ENCODE assay signal across 16 cellular contexts in genomic region chr3:72153477-72154314, GRCh38.
DNase-seq lines count a peak whose midpoint lies in the region; ATAC-seq and TF ChIP-seq lines count a peak whose summit lies in the region.
"Had no signal": no experiment of that assay in that cellular context is flagged by ENCODE, and none has a peak within 500 bp of the region (broad histone marks: within the 10 kb centered on the region; RNA-seq: fewer than 3 reads in every experiment).

No MANE protein-coding gene starts in this region.

- TF ChIP-seq CTCF in SK-N-SH (IDR thresholded peaks at IDR 0.05) (no peak), esophagus squamous epithelium (IDR thresholded peaks at IDR 0.05) (no peak), nephron (IDR thresholded peaks at IDR 0.05; ENCODE audit: unreplicated experiment in 3 of 3) (no peak), transverse colon (IDR thresholded peaks at IDR 0.05) (no peak)

- H3F3A ChIP-seq in SK-N-SH (replicated peaks; ENCODE audit: insufficient read depth) = peaks cover 4% of the 10 kb centered on the region

- H3K27me3 ChIP-seq in SK-N-SH (ENCODE audit: insufficient read depth) (no peaks in the 10 kb centered on the region), esophagus squamous epithelium (no peaks in the 10 kb centered on the region), transverse colon (no peaks in the 10 kb centered on the region)

- H3K4me1 ChIP-seq in SK-N-SH (ENCODE audit: control insufficient read depth in 1 of 2, insufficient read depth in 2 of 2, low read depth in 1 of 2, low read length in 1 of 2) = peaks cover 0 to 38% of the 10 kb centered on the region in 2 experiments; a peak in 2 of 4 replicates
- peaks cover 0 to 37% (median 21%) of the 10 kb centered on the region in 3 donors for H3K4me1 ChIP-seq in esophagus squamous epithelium
- H3K4me1 ChIP-seq in transverse colon = peaks cover 18 to 51% (median 44%) of the 10 kb centered on the region in 4 donors
- H3K4me1 ChIP-seq: foreskin keratinocyte had no signal

- peaks cover 54% of the 10 kb centered on the region for H3K4me1 Mint-ChIP-seq in nephron

- peak overlapping the region; percentile 79 for H3K4me2 ChIP-seq in SK-N-SH

- no peaks in the 10 kb centered on the region for H3K9me3 Mint-ChIP-seq in nephron
- H3K9me3 Mint-ChIP-seq: activated T-cell treated with anti-CD3 and anti-CD28 coated beads, Interleukin-2, amount 50 U/mL, for 4 hours; stimulated activated effector memory CD8-positive, alpha-beta T cell treated with anti-CD3 and anti-CD28 coated beads, Interleukin-12 subunit alpha, Interleukin-12 subunit beta, amount 100 ng/mL, for 72 hours had no signal

- no peak for DNase-seq in SK-N-SH
- DNase-seq in esophagus squamous epithelium (lab: John Stamatoyannopoulos, UW) = no peak
- DNase-seq in transverse colon = no peak
- DNase-seq in iPS-NIHi11 (ENCODE audit: low spot score) = no peak
- no peak for DNase-seq in HPDE6-E6E7 (ENCODE audit: extremely low spot score)
- DNase-seq: activated CD4-positive, alpha-beta T cell treated with anti-CD3 and anti-CD28 coated beads for 36 hours; activated T-cell treated with anti-CD3 and anti-CD28 coated beads, Interleukin-2, amount 50 U/mL, for 4 hours; GDM1; NCI-H1436; stimulated activated CD4-positive, alpha-beta T cell treated with anti-CD3 and anti-CD28 coated beads, Interleukin-4, amount 100 ng/mL, for 4 hours had no signal

- in situ Hi-C loops in transverse colon (cut with MboI; ENCODE audit: low pct_ligation_motif_present in 1 of 4, low pct_unique_long_range_greater_than_20kb in 1 of 4, low sequenced_read_pairs in 3 of 4) = no loop called here

- TF ChIP-seq EP300 in SK-N-SH (IDR thresholded peaks at IDR 0.05; ENCODE audit: borderline replicate concordance in 1 of 2, low read depth in 1 of 2, low read length in 1 of 2) (no peak), transverse colon (IDR thresholded peaks at IDR 0.05; ENCODE audit: low read depth) (no peak)

- no peak overlapping the region for H3K9ac ChIP-seq in SK-N-SH

- H3K4me3 Mint-ChIP-seq in nephron = no peak overlapping the region
- H3K4me3 Mint-ChIP-seq: activated CD4-positive, alpha-beta T cell treated with anti-CD3 and anti-CD28 coated beads for 36 hours; activated T-cell treated with anti-CD3 and anti-CD28 coated beads, Interleukin-2, amount 50 U/mL, for 4 hours; stimulated activated effector memory CD8-positive, alpha-beta T cell treated with anti-CD3 and anti-CD28 coated beads, Interleukin-12 subunit alpha, Interleukin-12 subunit beta, amount 100 ng/mL, for 72 hours had no signal

- H3K79me2 ChIP-seq in SK-N-SH (ENCODE audit: insufficient read depth) = no peaks in the 10 kb centered on the region

- intact Hi-C loops in esophagus squamous epithelium (cut with DNase I) = no loop called here
- intact Hi-C loops in transverse colon (cut with DNase I; ENCODE audit: low total_unique reads) = no loop called here

- CTCF ChIA-PET in SK-N-SH (lab: Yijun Ruan, JAX) = interaction anchor here (0.9 kb wide), 1 partner anchor 198 kb away, joined by 3 read pairs; no protein-coding TSS in a partner anchor

- H2AFZ ChIP-seq in SK-N-SH (ENCODE audit: low read depth) = peak overlapping the region; percentile 88; the same call in 1 of the 2 replicates

- H3K27ac Mint-ChIP-seq in nephron = peak overlapping the region; percentile 94 to 96 (median 95)
- H3K27ac Mint-ChIP-seq: activated CD4-positive, alpha-beta T cell treated with anti-CD3 and anti-CD28 coated beads for 36 hours; stimulated activated effector memory CD8-positive, alpha-beta T cell treated with anti-CD3 and anti-CD28 coated beads, Interleukin-12 subunit alpha, Interleukin-12 subunit beta, amount 100 ng/mL, for 72 hours had no signal

- peaks cover 3% of the 10 kb centered on the region for H3K27me3 Mint-ChIP-seq in nephron (ENCODE audit: low read depth)

- no peaks in the 10 kb centered on the region for H3K36me3 ChIP-seq in SK-N-SH (replicated peaks in 1 of 2; ENCODE audit: control insufficient read depth in 1 of 2, insufficient read depth in 2 of 2, low read length in 1 of 2)
- no peaks in the 10 kb centered on the region for H3K36me3 ChIP-seq in esophagus squamous epithelium
- no peaks in the 10 kb centered on the region for H3K36me3 ChIP-seq in transverse colon

- POLR2A ChIA-PET in SK-N-SH (lab: Yijun Ruan, JAX) = interaction anchor here (1.2 kb wide), 1 partner anchor 150 kb away, joined by 4 read pairs; no protein-coding TSS in a partner anchor

- H3K4me3 ChIP-seq in SK-N-SH (ENCODE audit: low read depth in 2 of 2, low read length in 1 of 2) (peak overlapping the region in 1 of 2 experiments; percentile 46; a peak in 3 of 4 replicates), esophagus squamous epithelium (peak overlapping the region in 1 of 4 donors; percentile 52), transverse colon (peak overlapping the region in 1 of 4 donors; percentile 11)
- H3K4me3 ChIP-seq: mucosa of descending colon had no signal

- TF ChIP-seq RAD21 in SK-N-SH (IDR thresholded peaks at IDR 0.05; ENCODE audit: low read length) = no peak

- H3K9me3 ChIP-seq in SK-N-SH (no peaks in the 10 kb centered on the region), esophagus squamous epithelium (no peaks in the 10 kb centered on the region), transverse colon (no peaks in the 10 kb centered on the region)
- H3K9me3 ChIP-seq: mucosa of descending colon had no signal

- H3K9me2 ChIP-seq in SK-N-SH = no peaks in the 10 kb centered on the region

- TF ChIP-seq POLR2A in esophagus squamous epithelium (IDR thresholded peaks at IDR 0.05) (no peak), transverse colon (IDR thresholded peaks at IDR 0.05) (no peak)

- 68% methylated on average over 6 of the region's 6 CpGs for WGBS in SK-N-SH (ENCODE audit: low lambda C conversion rate)
- 79 to 87% methylated on average over 4 to 6 of the region's 6 CpGs for WGBS in esophagus squamous epithelium, 2 donors
- 57 to 77% methylated on average over 3 to 6 of the region's 6 CpGs for WGBS in transverse colon (ENCODE audit: low coverage in 1 of 2), 2 donors

- H3K27ac ChIP-seq in SK-N-SH (ENCODE audit: low read depth in 2 of 2, low read length in 1 of 2) (peak overlapping the region; percentile 52 to 100; a peak in 3 of 4 replicates), esophagus squamous epithelium (peak overlapping the region; percentile 14 to 74 (median 68)), transverse colon (peak overlapping the region; percentile 80 to 87 (median 84))
- H3K27ac ChIP-seq: foreskin keratinocyte had no signal

- H4K20me1 ChIP-seq in SK-N-SH (ENCODE audit: insufficient read depth) = no peaks in the 10 kb centered on the region

- no peaks in the 10 kb centered on the region for H3K36me3 Mint-ChIP-seq in nephron (ENCODE audit: low read depth)
- H3K36me3 Mint-ChIP-seq: stimulated activated effector memory CD8-positive, alpha-beta T cell treated with anti-CD3 and anti-CD28 coated beads, Interleukin-12 subunit alpha, Interleukin-12 subunit beta, amount 100 ng/mL, for 72 hours had no signal

- ATAC-seq in SK-N-SH treated with all-trans-retinoic acid at 6 μM for 48 hours = no peak
- ATAC-seq in GM19351 (IDR thresholded peaks at IDR 0.05; ENCODE audit: unreplicated experiment) = no peak
- ATAC-seq: activated CD4-positive, alpha-beta T cell treated with anti-CD3 and anti-CD28 coated beads for 36 hours; activated T-cell treated with anti-CD3 and anti-CD28 coated beads, Interleukin-2, amount 50 U/mL, for 4 hours; foreskin keratinocyte; stimulated activated effector memory CD8-positive, alpha-beta T cell treated with anti-CD3 and anti-CD28 coated beads, Interleukin-12 subunit alpha, Interleukin-12 subunit beta, amount 100 ng/mL, for 72 hours had no signal

TF ChIP-seq in SK-N-SH, 30 proteins besides CTCF, POLR2A, EP300 and RAD21 (continues in another document):
- no peak for TF ChIP-seq SMC3 (IDR thresholded peaks at IDR 0.05; ENCODE audit: low read depth, low read length)
- TF ChIP-seq ELF1 (IDR thresholded peaks at IDR 0.05) = no peak
- no peak for TF ChIP-seq PBX3 (IDR thresholded peaks at IDR 0.05)
- no peak for TF ChIP-seq NRF1 (IDR thresholded peaks at IDR 0.05; ENCODE audit: low read depth, low read length)

TF ChIP-seq in SK-N-SH treated with all-trans-retinoic acid at 6 μM for 48 hours, 23 proteins besides CTCF, POLR2A, EP300 and RAD21 (continues in another document):
- no peak for TF ChIP-seq ESRRG (CRISPR knock-in tag; IDR thresholded peaks at IDR 0.05)
- TF ChIP-seq SNAI2 (CRISPR knock-in tag; IDR thresholded peaks at IDR 0.05) = no peak
- TF ChIP-seq ZFP3 (CRISPR knock-in tag; IDR thresholded peaks at IDR 0.05) = no peak
- TF ChIP-seq PATZ1 (CRISPR knock-in tag; IDR thresholded peaks at IDR 0.05; ENCODE audit: borderline replicate concordance) = no peak
- no peak for TF ChIP-seq CREB5 (CRISPR knock-in tag; IDR thresholded peaks at IDR 0.05; ENCODE audit: low read depth)
